In genomic region chr15:78902281-78903032, GRCh38 we compare ENCODE assay signal across 3 cellular contexts.
TF ChIP-seq lines count a peak whose summit lies in the region.

No MANE protein-coding gene starts in this region.

TF ChIP-seq in GM12891, 5 proteins besides CTCF, POLR2A, EP300 and RAD21:
- peak; percentile 40; the same call in 1 of the 2 replicates for TF ChIP-seq POLR2AphosphoS5 (IDR thresholded peaks at IDR 0.05; ENCODE audit: low read depth, low read length)

TF ChIP-seq in PFSK-1, 5 proteins besides CTCF, POLR2A, EP300 and RAD21:
- TF ChIP-seq POLR2AphosphoS5 (IDR thresholded peaks at IDR 0.05; ENCODE audit: low read depth, low read length), result 0 out of 2 replicates have a peak, but pooled peaks have one; percentile 47

TF ChIP-seq in GM12878, 131 proteins besides CTCF, POLR2A, EP300 and RAD21:
- TF ChIP-seq POLR2AphosphoS5 (IDR thresholded peaks at IDR 0.05; ENCODE audit: low read length), result peak; percentile 26; the same call in 1 of the 2 replicates
